Comparison of ENCODE assay signal across 24 cellular contexts in the genomic region with DNA sequence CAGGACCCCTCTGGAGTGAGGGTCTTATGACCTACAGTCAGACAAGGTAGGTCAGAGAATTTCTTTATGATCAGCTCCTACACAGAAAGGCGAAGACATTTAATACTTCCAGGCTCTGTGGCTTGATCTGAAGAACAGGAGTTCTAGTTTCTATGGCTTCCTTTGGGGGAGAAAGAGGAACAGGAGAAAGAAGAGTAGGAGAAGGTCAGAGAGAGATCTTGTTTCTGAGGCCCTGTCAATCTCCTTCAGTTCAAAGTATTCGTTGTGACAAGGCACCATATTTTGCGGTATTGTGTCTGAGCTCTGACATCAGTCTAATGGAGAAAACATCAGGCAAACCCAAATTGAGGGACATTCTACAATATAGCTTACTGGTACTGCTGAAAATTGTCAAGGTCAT. TPM values are rescaled to one million over a fixed set of nuclear protein-coding genes. Genes with fewer than 3 reads are reported as not detected.
DNase-seq lines count a peak whose midpoint lies in the region; ATAC-seq and TF ChIP-seq lines count a peak whose summit lies in the region.
"Had no signal": no experiment of that assay in that cellular context is flagged by ENCODE, and none has a peak within 500 bp of the region (broad histone marks: within the 10 kb centered on the region; RNA-seq: fewer than 3 reads in every experiment).

No MANE protein-coding gene starts in this region.

- CTCF ChIA-PET in Calu3 (lab: Charles Lee), result no interaction called here
- CTCF ChIA-PET in Panc1 (lab: Charles Lee), result no interaction called here

- no peak overlapping the region for H3K18ac ChIP-seq in mesenchymal stem cell (ENCODE audit: low read depth in 1 of 2, low read length in 2 of 2)

- H3K9ac ChIP-seq in mesenchymal stem cell (ENCODE audit: low read length), result no peak overlapping the region

- DNase-seq in SIG-M5 treated with dmso at 0.1 percent for 504 hours (lab: John Stamatoyannopoulos, UW; ENCODE audit: unreplicated experiment) (peak; percentile 19), SIG-M5 (lab: John Stamatoyannopoulos, UW) (no peak), Calu3 (no peak), Panc1 (ENCODE audit: low read depth, low spot score) (no peak), mesenchymal stem cell (no peak), SKM-1 (lab: John Stamatoyannopoulos, UW; ENCODE audit: unreplicated experiment) (no peak), nephron progenitor cell (no peak)
- DNase-seq: BE2C; CD4-positive, CD25-positive, alpha-beta regulatory T cell; COR-L47; H7; HFFc6; IMR-90; Karpas-422; NCI-H1105; NCI-H2081 treated with DMSO at 0.1 percent for 48 hours; NCI-H446 treated with DMSO at 0.1 percent for 48 hours; NCI-H69; SJCRH30 had no signal

- H4K91ac ChIP-seq in mesenchymal stem cell (ENCODE audit: low read length), result no peak overlapping the region

- H3K27me3 Mint-ChIP-seq in Calu3 (ENCODE audit: unreplicated experiment) (no peaks in the 10 kb centered on the region), nephron progenitor cell (ENCODE audit: low read depth, poor library complexity) (no peaks in the 10 kb centered on the region)
- H3K27me3 Mint-ChIP-seq: CD4-positive, CD25-positive, alpha-beta regulatory T cell had no signal

- H3K36me3 Mint-ChIP-seq in Calu3 (ENCODE audit: insufficient read depth, unreplicated experiment) (peaks cover 30% of the 10 kb centered on the region), nephron progenitor cell (ENCODE audit: low read depth) (no peaks in the 10 kb centered on the region)
- H3K36me3 Mint-ChIP-seq: CD4-positive, CD25-positive, alpha-beta regulatory T cell had no signal

- no peak overlapping the region for H2AK5ac ChIP-seq in mesenchymal stem cell (ENCODE audit: low read length, severe bottlenecking)

- no peaks in the 10 kb centered on the region for H3K79me1 ChIP-seq in mesenchymal stem cell (replicated peaks; ENCODE audit: low read length, poor library complexity, severe bottlenecking)

- no TSS peak for BruUV-seq in Calu3 (replicated peaks; lab: Mats Ljungman, UMichigan)
- BruUV-seq in Panc1 (replicated peaks; lab: Mats Ljungman, UMichigan), result no TSS peak

- no peak overlapping the region for H3K14ac ChIP-seq in mesenchymal stem cell (ENCODE audit: low read length in 2 of 2)

- H3K9me3 ChIP-seq in Panc1 (ENCODE audit: control insufficient read depth, insufficient read depth, low read depth, low read length) (no peaks in the 10 kb centered on the region), mesenchymal stem cell (ENCODE audit: control insufficient read depth, low read length) (no peaks in the 10 kb centered on the region)
- H3K9me3 ChIP-seq: BE2C, SJCRH30 had no signal

- H3K4me1 Mint-ChIP-seq in Calu3 (ENCODE audit: low read depth, unreplicated experiment), result peaks cover 45% of the 10 kb centered on the region
- no peaks in the 10 kb centered on the region for H3K4me1 Mint-ChIP-seq in nephron progenitor cell

- H3K27me3 ChIP-seq in Panc1 (ENCODE audit: control insufficient read depth, insufficient read depth, low read length) (no peaks in the 10 kb centered on the region), mesenchymal stem cell (ENCODE audit: control insufficient read depth in 1 of 2, insufficient read depth in 1 of 2, low read length in 2 of 2) (peaks cover 0 to 12% of the 10 kb centered on the region in 2 experiments)
- H3K27me3 ChIP-seq: BE2C, SJCRH30 had no signal

- H2BK120ac ChIP-seq in mesenchymal stem cell (ENCODE audit: low read depth, low read length), result no peak overlapping the region

- H3K9me3 Mint-ChIP-seq in Calu3 (ENCODE audit: low read depth, unreplicated experiment) (peaks cover 5% of the 10 kb centered on the region), nephron progenitor cell (peaks cover 37% of the 10 kb centered on the region)
- H3K9me3 Mint-ChIP-seq: HFFc6 had no signal

- H3K4me3 Mint-ChIP-seq in Calu3 (ENCODE audit: low read depth, unreplicated experiment) (no peak overlapping the region), nephron progenitor cell (no peak overlapping the region)
- H3K4me3 Mint-ChIP-seq: CD4-positive, CD25-positive, alpha-beta regulatory T cell; HFFc6 had no signal

- H3K27ac Mint-ChIP-seq in Calu3 (ENCODE audit: unreplicated experiment) (peak overlapping the region; percentile 58), nephron progenitor cell (no peak overlapping the region)
- H3K27ac Mint-ChIP-seq: CD4-positive, CD25-positive, alpha-beta regulatory T cell; HFFc6 had no signal

- peak overlapping the region; percentile 28 for H4K8ac ChIP-seq in mesenchymal stem cell (ENCODE audit: low read length)

- POLR2A ChIA-PET in Panc1 (lab: Charles Lee), result no interaction called here

- H3K4me3 ChIP-seq in Panc1 (ENCODE audit: low read depth in 2 of 2, low read length in 2 of 2) (no peak overlapping the region), mesenchymal stem cell (ENCODE audit: insufficient read depth in 1 of 2, low read depth in 1 of 2, low read length in 2 of 2) (no peak overlapping the region)
- H3K4me3 ChIP-seq: SJCRH30 had no signal

- H2BK12ac ChIP-seq in mesenchymal stem cell (ENCODE audit: low read length in 2 of 2), result no peak overlapping the region

- no peak overlapping the region for H3K4ac ChIP-seq in mesenchymal stem cell (ENCODE audit: low read depth in 1 of 2, low read length in 2 of 2)

- peaks cover 13% of the 10 kb centered on the region for H3K4me1 ChIP-seq in Panc1 (ENCODE audit: control insufficient read depth, insufficient read depth, low read length)
- H3K4me1 ChIP-seq in mesenchymal stem cell (ENCODE audit: control insufficient read depth, insufficient read depth, low read depth, low read length), result no peaks in the 10 kb centered on the region
- H3K4me1 ChIP-seq: BE2C had no signal

- H2BK15ac ChIP-seq in mesenchymal stem cell (ENCODE audit: low read depth, poor library complexity, severe bottlenecking), result no peak overlapping the region

- TF ChIP-seq CTCF in Calu3 (IDR thresholded peaks at IDR 0.05; ENCODE audit: unreplicated experiment) (no peak), Panc1 (IDR thresholded peaks at IDR 0.05) (no peak), nephron progenitor cell (IDR thresholded peaks at IDR 0.05) (no peak)

- H3K36me3 ChIP-seq in Panc1 (ENCODE audit: control insufficient read depth, insufficient read depth, low read length) (no peaks in the 10 kb centered on the region), mesenchymal stem cell (ENCODE audit: control insufficient read depth in 1 of 2, insufficient read depth in 2 of 2, low read depth in 1 of 2, low read length in 2 of 2) (no peaks in the 10 kb centered on the region)
- H3K36me3 ChIP-seq: BE2C, SJCRH30 had no signal

- in situ Hi-C loops in Panc1 (cut with HindIII; ENCODE audit: low pct_unique_long_range_greater_than_20kb, low sequenced_read_pairs), result no loop called here

- no peak overlapping the region for H2BK5ac ChIP-seq in mesenchymal stem cell (ENCODE audit: low read depth, low read length, poor library complexity, severe bottlenecking)

- intact Hi-C loops in Calu3 (cut with micrococcal nuclease; ENCODE audit: unreplicated experiment) (no loop called here), Panc1 (cut with micrococcal nuclease; ENCODE audit: unreplicated experiment) (no loop called here)

- 100% methylated on average over 1 of the region's 3 CpGs for WGBS in mesenchymal stem cell

- no peak for ATAC-seq in Panc1
- ATAC-seq in HG03442 (IDR thresholded peaks at IDR 0.05; ENCODE audit: unreplicated experiment), result no peak

- H3K27ac ChIP-seq in Panc1 (ENCODE audit: low read length) (peak overlapping the region; percentile 91), mesenchymal stem cell (ENCODE audit: low read length, poor library complexity, severe bottlenecking) (no peak overlapping the region)
- H3K27ac ChIP-seq: RWPE1, SJCRH30 had no signal

- H2AFZ ChIP-seq in mesenchymal stem cell (ENCODE audit: low read depth, low read length), result no peak overlapping the region

- H3K23ac ChIP-seq in mesenchymal stem cell (ENCODE audit: low read length in 2 of 2), result no peak overlapping the region

- H3K4me2 ChIP-seq in mesenchymal stem cell (ENCODE audit: low read length, poor library complexity, severe bottlenecking), result no peak overlapping the region

RNA-seq across cellular contexts. Expression of a gene that starts 16.7 kb away (rescaled TPM):
- total RNA-seq in Calu3 (2022) (5,274 and 5,368 TPM in 2 replicates), Panc1 (2021; ENCODE audit: unreplicated experiment) (2,928 TPM)
- 5,442 TPM for polyA plus RNA-seq in Panc1 (2012; ENCODE audit: insufficient read length)
- 9,006 TPM for polyA plus RNA-seq in mesenchymal stem cell (2013, experiment 1 of 2)
- 8,811 TPM for polyA plus RNA-seq in mesenchymal stem cell (2013, experiment 2 of 2)

RNA-seq across cellular contexts. Expression of a gene that starts 52.8 kb away (rescaled TPM):
- total RNA-seq in Calu3 (2022) (not detected in 2 replicates), Panc1 (2021; ENCODE audit: unreplicated experiment) (not detected)
- not detected for polyA plus RNA-seq in Panc1 (2012; ENCODE audit: insufficient read length)
- 0.07 TPM for polyA plus RNA-seq in mesenchymal stem cell (2013, experiment 1 of 2)
- polyA plus RNA-seq in mesenchymal stem cell (2013, experiment 2 of 2), result 0.04 TPM
- total RNA-seq: A172; CD4-positive, CD25-positive, alpha-beta regulatory T cell; HFFc6; HT-29; IMR-90; MCF 10A had no signal
- polyA plus RNA-seq: CD4-positive, CD25-positive, alpha-beta regulatory T cell; IMR-90 had no signal
